In genomic region chr6:41519305-41519747, GRCh38 we compare ENCODE assay signal across 1 cellular context.
TF ChIP-seq lines count a peak whose summit lies in the region.

No MANE protein-coding gene starts in this region.

TF ChIP-seq in HepG2, 621 proteins besides CTCF, POLR2A, EP300 and RAD21 (continued from another document and continues in another):
- no peak for TF ChIP-seq ZBTB14 (CRISPR knock-in tag; IDR thresholded peaks at IDR 0.05)
- 0 out of 2 replicates have a peak, but pooled peaks have one; percentile 16 for TF ChIP-seq GLI4 (CRISPR knock-in tag; IDR thresholded peaks at IDR 0.05; ENCODE audit: borderline replicate concordance)
- no peak for TF ChIP-seq ZBTB39 (CRISPR knock-in tag; IDR thresholded peaks at IDR 0.05)
- TF ChIP-seq ARNTL (CRISPR knock-in tag; IDR thresholded peaks at IDR 0.05) = peak; percentile 50; the same call in 1 of the 2 replicates
- TF ChIP-seq MTF1 (CRISPR knock-in tag; IDR thresholded peaks at IDR 0.05) = no peak
- TF ChIP-seq SOX6 (IDR thresholded peaks at IDR 0.05) = no peak
- TF ChIP-seq SOX6 (CRISPR knock-in tag; IDR thresholded peaks at IDR 0.05) = no peak
- TF ChIP-seq GATAD2A (CRISPR knock-in tag; IDR thresholded peaks at IDR 0.05) = peak; percentile 26; the same call in 1 of the 2 replicates
- no peak for TF ChIP-seq PTBP1 (IDR thresholded peaks at IDR 0.05; ENCODE audit: low read depth, low read length, poor library complexity, severe bottlenecking)
- no peak for TF ChIP-seq SNAPC5 (CRISPR knock-in tag; IDR thresholded peaks at IDR 0.05; ENCODE audit: borderline replicate concordance)
- TF ChIP-seq CREM (IDR thresholded peaks at IDR 0.05) = no peak
- no peak for TF ChIP-seq CREM (CRISPR knock-in tag; IDR thresholded peaks at IDR 0.05)
- TF ChIP-seq PHF20 (CRISPR knock-in tag; IDR thresholded peaks at IDR 0.05) = no peak
- no peak for TF ChIP-seq ZHX2 (IDR thresholded peaks at IDR 0.05; ENCODE audit: low read depth)
- TF ChIP-seq ZHX2 (CRISPR knock-in tag; IDR thresholded peaks at IDR 0.05; ENCODE audit: borderline replicate concordance) = no peak; the same call in 1 of the 2 replicates
- peak; percentile 31 for TF ChIP-seq CEBPG (CRISPR knock-in tag; IDR thresholded peaks at IDR 0.05)
- no peak for TF ChIP-seq ATM (IDR thresholded peaks at IDR 0.05; ENCODE audit: borderline replicate concordance)
- no peak; the same call in none of the 2 replicates for TF ChIP-seq DPF2 (CRISPR knock-in tag; IDR thresholded peaks at IDR 0.05; ENCODE audit: borderline replicate concordance, low read depth)
- no peak for TF ChIP-seq ZNF160 (CRISPR knock-in tag; IDR thresholded peaks at IDR 0.05)
- no peak for TF ChIP-seq ZNF639 (CRISPR knock-in tag; conservative IDR thresholded peaks at IDR 0.05)
- 0 out of 2 replicates have a peak, but pooled peaks have one; percentile 12 for TF ChIP-seq ZNF383 (CRISPR knock-in tag; IDR thresholded peaks at IDR 0.05; ENCODE audit: borderline replicate concordance)
- TF ChIP-seq BRD4 (CRISPR knock-in tag; IDR thresholded peaks at IDR 0.05) = no peak; the same call in 1 of the 2 replicates
- no peak; the same call in 1 of the 2 replicates for TF ChIP-seq ZNF292 (CRISPR knock-in tag; IDR thresholded peaks at IDR 0.05; ENCODE audit: borderline replicate concordance, low read depth)
- TF ChIP-seq ZNF740 (CRISPR knock-in tag; IDR thresholded peaks at IDR 0.05) = 0 out of 2 replicates have a peak, but pooled peaks have one; percentile 56
- TF ChIP-seq ZZZ3 (CRISPR knock-in tag; IDR thresholded peaks at IDR 0.05; ENCODE audit: borderline replicate concordance) = no peak; the same call in 1 of the 2 replicates
- TF ChIP-seq THAP8 (CRISPR knock-in tag; IDR thresholded peaks at IDR 0.05; ENCODE audit: borderline replicate concordance) = no peak
- no peak for TF ChIP-seq ZNF18 (CRISPR knock-in tag; IDR thresholded peaks at IDR 0.05; ENCODE audit: insufficient replicate concordance)
- no peak for TF ChIP-seq ZGPAT (CRISPR knock-in tag; IDR thresholded peaks at IDR 0.05)
- no peak for TF ChIP-seq TIGD3 (CRISPR knock-in tag; IDR thresholded peaks at IDR 0.05; ENCODE audit: borderline replicate concordance)
- TF ChIP-seq CC2D1A (CRISPR knock-in tag; IDR thresholded peaks at IDR 0.05) = no peak
- peak; percentile 98 for TF ChIP-seq ZNF770 (CRISPR knock-in tag; IDR thresholded peaks at IDR 0.05)
- no peak for TF ChIP-seq ETS1 (CRISPR knock-in tag; IDR thresholded peaks at IDR 0.05)
- TF ChIP-seq MBD4 (IDR thresholded peaks at IDR 0.05; ENCODE audit: borderline replicate concordance, low read length) = no peak
- TF ChIP-seq CERS6 (CRISPR knock-in tag; IDR thresholded peaks at IDR 0.05) = no peak
- no peak for TF ChIP-seq STAG1 (CRISPR knock-in tag; IDR thresholded peaks at IDR 0.05)
- TF ChIP-seq TOPORS (CRISPR knock-in tag; IDR thresholded peaks at IDR 0.05) = no peak
- TF ChIP-seq ZNF20 (CRISPR knock-in tag; IDR thresholded peaks at IDR 0.05) = no peak
- no peak for TF ChIP-seq RBAK (CRISPR knock-in tag; IDR thresholded peaks at IDR 0.05)
- peak; percentile 35; the same call in 1 of the 2 replicates for TF ChIP-seq NFYB (CRISPR knock-in tag; IDR thresholded peaks at IDR 0.05)
- TF ChIP-seq CHCHD3 (CRISPR knock-in tag; IDR thresholded peaks at IDR 0.05) = no peak
